In the genomic region with DNA sequence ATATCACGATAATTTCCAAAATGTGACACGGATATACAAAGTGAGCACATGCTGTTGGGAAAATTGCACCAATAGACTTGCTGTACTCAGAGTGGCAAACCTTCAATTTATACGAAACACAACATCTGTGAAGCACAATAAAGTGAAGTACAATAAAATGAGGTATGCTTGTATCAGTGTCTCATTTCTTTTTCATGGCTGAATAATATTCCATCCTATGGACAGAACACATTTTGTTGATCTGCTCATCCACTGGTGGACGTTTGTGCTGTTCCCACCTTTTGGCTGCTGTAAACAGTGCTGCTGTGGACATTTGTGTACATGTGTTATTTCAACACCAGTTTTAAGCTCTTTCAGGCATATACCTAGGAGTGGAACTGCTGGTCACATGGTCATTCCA, we compare ENCODE assay signal across 27 cellular contexts.
"Had no signal": no experiment of that assay in that cellular context is flagged by ENCODE, and none has a peak within 500 bp of the region (broad histone marks: within the 10 kb centered on the region; RNA-seq: fewer than 3 reads in every experiment).

No MANE protein-coding gene starts in this region.

- FAIRE-seq: colon, endometrium, endothelial cell of umbilical vein, frontal cortex had no signal

- H3K27ac Mint-ChIP-seq: dendritic cell treated with granulocyte-macrophage colony-stimulating factor and Interleukin-4, amounts not matched to agents 40 ng/mL and 50 ng/mL, for 4 days; effector memory CD8-positive, alpha-beta T cell; endodermal cell had no signal

- DNase-seq: colonic mucosa; cortex of kidney; dermis blood vessel endothelial cell; effector CD4-positive, alpha-beta T cell; effector CD8-positive, alpha-beta T cell; effector memory CD4-positive, alpha-beta T cell; effector memory CD8-positive, alpha-beta T cell; endodermal cell; esophagus squamous epithelium; foreskin fibroblast; foreskin keratinocyte; foreskin melanocyte; gastrocnemius medialis; glutamatergic neuron; heart left ventricle; heart right ventricle had no signal

- H3K9me3 ChIP-seq: colonic mucosa, esophagus squamous epithelium, gastrocnemius medialis had no signal

- ATAC-seq: effector memory CD8-positive, alpha-beta T cell; esophagus mucosa; foreskin keratinocyte; gastrocnemius medialis; gastroesophageal sphincter; heart left ventricle; heart right ventricle had no signal

- H3K27me3 ChIP-seq: colonic mucosa, esophagus muscularis mucosa, esophagus squamous epithelium, foreskin keratinocyte, gastrocnemius medialis, gastroesophageal sphincter, heart left ventricle, heart right ventricle had no signal

- H3K9me3 Mint-ChIP-seq: effector memory CD8-positive, alpha-beta T cell had no signal

- H3K4me3 Mint-ChIP-seq: dendritic cell treated with granulocyte-macrophage colony-stimulating factor and Interleukin-4, amounts not matched to agents 40 ng/mL and 50 ng/mL, for 4 days; effector memory CD8-positive, alpha-beta T cell; endodermal cell had no signal

- H3K27ac ChIP-seq: colonic mucosa, coronary artery, dorsolateral prefrontal cortex, epithelial cell of prostate, esophagus muscularis mucosa, esophagus squamous epithelium, foreskin keratinocyte, gastrocnemius medialis, gastroesophageal sphincter, heart left ventricle, heart right ventricle had no signal

- H3K36me3 ChIP-seq: colonic mucosa, esophagus muscularis mucosa, esophagus squamous epithelium, gastrocnemius medialis, gastroesophageal sphincter, heart left ventricle, heart right ventricle had no signal

- H3K4me1 ChIP-seq: colonic mucosa, esophagus squamous epithelium, foreskin keratinocyte, gastrocnemius medialis, gastroesophageal sphincter, heart left ventricle, heart right ventricle had no signal

- H3K4me3 ChIP-seq: colonic mucosa, coronary artery, dorsolateral prefrontal cortex, esophagus muscularis mucosa, esophagus squamous epithelium, gastrocnemius medialis, gastroesophageal sphincter, heart left ventricle, heart right ventricle had no signal
